ENCODE assay signal across 1 cellular context in the genomic region with DNA sequence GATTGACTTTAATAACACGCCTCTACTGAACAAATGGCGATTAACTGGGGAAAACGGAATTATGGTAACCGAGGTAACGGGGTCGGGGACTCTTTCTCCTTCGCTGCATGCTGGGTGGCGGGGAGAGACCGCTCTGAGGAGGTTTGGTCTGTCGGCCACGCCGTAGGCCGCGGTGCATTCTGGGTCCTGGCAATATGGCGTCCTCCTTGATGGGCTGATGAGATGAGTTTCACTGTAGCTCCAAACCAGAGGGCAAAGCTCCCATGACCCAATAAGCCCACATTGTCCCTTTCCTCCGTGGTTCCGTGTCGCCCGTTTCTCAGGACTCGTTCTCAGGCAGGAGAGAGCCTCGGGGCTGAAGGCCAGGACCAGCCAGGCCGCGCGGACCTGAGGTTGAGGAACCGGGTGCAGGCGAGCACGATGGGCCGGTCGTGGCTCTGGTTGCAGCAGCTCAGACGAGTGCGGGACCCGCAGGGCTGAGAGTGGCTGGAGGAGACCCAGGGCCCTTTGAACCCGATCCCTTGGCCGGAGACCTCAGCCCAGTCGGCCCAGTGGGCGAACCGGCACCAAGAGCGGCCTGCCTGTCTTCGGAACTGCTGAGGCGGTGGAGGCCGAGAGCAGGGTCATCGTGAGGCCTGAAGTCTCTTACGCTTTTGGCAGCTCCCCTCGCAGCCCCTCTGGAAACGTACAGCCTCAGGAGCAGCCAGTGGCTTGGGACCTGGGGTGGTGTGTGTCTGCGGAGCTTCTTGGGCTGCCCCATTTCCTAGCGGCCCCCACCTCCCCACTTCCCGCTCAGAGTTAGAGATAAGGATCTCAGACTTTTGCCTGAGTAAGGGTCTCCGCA.
TF ChIP-seq lines count a peak whose summit lies in the region.

A gene with protein sequence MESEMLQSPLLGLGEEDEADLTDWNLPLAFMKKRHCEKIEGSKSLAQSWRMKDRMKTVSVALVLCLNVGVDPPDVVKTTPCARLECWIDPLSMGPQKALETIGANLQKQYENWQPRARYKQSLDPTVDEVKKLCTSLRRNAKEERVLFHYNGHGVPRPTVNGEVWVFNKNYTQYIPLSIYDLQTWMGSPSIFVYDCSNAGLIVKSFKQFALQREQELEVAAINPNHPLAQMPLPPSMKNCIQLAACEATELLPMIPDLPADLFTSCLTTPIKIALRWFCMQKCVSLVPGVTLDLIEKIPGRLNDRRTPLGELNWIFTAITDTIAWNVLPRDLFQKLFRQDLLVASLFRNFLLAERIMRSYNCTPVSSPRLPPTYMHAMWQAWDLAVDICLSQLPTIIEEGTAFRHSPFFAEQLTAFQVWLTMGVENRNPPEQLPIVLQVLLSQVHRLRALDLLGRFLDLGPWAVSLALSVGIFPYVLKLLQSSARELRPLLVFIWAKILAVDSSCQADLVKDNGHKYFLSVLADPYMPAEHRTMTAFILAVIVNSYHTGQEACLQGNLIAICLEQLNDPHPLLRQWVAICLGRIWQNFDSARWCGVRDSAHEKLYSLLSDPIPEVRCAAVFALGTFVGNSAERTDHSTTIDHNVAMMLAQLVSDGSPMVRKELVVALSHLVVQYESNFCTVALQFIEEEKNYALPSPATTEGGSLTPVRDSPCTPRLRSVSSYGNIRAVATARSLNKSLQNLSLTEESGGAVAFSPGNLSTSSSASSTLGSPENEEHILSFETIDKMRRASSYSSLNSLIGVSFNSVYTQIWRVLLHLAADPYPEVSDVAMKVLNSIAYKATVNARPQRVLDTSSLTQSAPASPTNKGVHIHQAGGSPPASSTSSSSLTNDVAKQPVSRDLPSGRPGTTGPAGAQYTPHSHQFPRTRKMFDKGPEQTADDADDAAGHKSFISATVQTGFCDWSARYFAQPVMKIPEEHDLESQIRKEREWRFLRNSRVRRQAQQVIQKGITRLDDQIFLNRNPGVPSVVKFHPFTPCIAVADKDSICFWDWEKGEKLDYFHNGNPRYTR (N-terminal part only) (plus strand): TSS at position 184 of the 844 bp plus-strand sequence. CDS start 792 bp downstream, outside the sequence.

TF ChIP-seq in HepG2, 621 proteins besides CTCF, POLR2A, EP300 and RAD21 (continued from another document and continues in another):
- TF ChIP-seq, protein P1, sequence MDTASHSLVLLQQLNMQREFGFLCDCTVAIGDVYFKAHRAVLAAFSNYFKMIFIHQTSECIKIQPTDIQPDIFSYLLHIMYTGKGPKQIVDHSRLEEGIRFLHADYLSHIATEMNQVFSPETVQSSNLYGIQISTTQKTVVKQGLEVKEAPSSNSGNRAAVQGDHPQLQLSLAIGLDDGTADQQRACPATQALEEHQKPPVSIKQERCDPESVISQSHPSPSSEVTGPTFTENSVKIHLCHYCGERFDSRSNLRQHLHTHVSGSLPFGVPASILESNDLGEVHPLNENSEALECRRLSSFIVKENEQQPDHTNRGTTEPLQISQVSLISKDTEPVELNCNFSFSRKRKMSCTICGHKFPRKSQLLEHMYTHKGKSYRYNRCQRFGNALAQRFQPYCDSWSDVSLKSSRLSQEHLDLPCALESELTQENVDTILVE (CRISPR knock-in tag; IDR thresholded peaks at IDR 0.05) = peak; percentile 96
- TF ChIP-seq TCF7 (IDR thresholded peaks at IDR 0.05; ENCODE audit: low read depth) = no peak
- TF ChIP-seq ZNF644 (CRISPR knock-in tag; IDR thresholded peaks at IDR 0.05; ENCODE audit: low read depth) = peak; percentile 75; the same call in 1 of the 2 replicates
- peak; percentile 85 for TF ChIP-seq NCOA1 (CRISPR knock-in tag; IDR thresholded peaks at IDR 0.05)
- TF ChIP-seq ZNF224 (CRISPR knock-in tag; IDR thresholded peaks at IDR 0.05) = no peak; the same call in 1 of the 2 replicates
- TF ChIP-seq, protein P2, sequence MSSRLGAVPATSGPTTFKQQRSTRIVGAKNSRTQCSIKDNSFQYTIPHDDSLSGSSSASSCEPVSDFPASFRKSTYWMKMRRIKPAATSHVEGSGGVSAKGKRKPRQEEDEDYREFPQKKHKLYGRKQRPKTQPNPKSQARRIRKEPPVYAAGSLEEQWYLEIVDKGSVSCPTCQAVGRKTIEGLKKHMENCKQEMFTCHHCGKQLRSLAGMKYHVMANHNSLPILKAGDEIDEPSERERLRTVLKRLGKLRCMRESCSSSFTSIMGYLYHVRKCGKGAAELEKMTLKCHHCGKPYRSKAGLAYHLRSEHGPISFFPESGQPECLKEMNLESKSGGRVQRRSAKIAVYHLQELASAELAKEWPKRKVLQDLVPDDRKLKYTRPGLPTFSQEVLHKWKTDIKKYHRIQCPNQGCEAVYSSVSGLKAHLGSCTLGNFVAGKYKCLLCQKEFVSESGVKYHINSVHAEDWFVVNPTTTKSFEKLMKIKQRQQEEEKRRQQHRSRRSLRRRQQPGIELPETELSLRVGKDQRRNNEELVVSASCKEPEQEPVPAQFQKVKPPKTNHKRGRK (CRISPR knock-in tag; IDR thresholded peaks at IDR 0.05) = peak; percentile 35; the same call in 1 of the 2 replicates
- peak; percentile 94; the same call in 1 of the 2 replicates for TF ChIP-seq ZNF232 (CRISPR knock-in tag; IDR thresholded peaks at IDR 0.05; ENCODE audit: borderline replicate concordance)
- TF ChIP-seq FOXK2 (IDR thresholded peaks at IDR 0.05) = no peak
- peak; percentile 94; the same call in 1 of the 2 replicates for TF ChIP-seq YEATS4 (CRISPR knock-in tag; IDR thresholded peaks at IDR 0.05; ENCODE audit: borderline replicate concordance)
- TF ChIP-seq GLI4 (CRISPR knock-in tag; IDR thresholded peaks at IDR 0.05; ENCODE audit: borderline replicate concordance) = peak; percentile 98; the same call in 1 of the 2 replicates
- no peak for TF ChIP-seq NFE2L2 (IDR thresholded peaks at IDR 0.05; ENCODE audit: low read length)
- peak; percentile 92; the same call in 1 of the 2 replicates for TF ChIP-seq ZNF83 (CRISPR knock-in tag; IDR thresholded peaks at IDR 0.05; ENCODE audit: borderline replicate concordance)
- TF ChIP-seq, protein P3, sequence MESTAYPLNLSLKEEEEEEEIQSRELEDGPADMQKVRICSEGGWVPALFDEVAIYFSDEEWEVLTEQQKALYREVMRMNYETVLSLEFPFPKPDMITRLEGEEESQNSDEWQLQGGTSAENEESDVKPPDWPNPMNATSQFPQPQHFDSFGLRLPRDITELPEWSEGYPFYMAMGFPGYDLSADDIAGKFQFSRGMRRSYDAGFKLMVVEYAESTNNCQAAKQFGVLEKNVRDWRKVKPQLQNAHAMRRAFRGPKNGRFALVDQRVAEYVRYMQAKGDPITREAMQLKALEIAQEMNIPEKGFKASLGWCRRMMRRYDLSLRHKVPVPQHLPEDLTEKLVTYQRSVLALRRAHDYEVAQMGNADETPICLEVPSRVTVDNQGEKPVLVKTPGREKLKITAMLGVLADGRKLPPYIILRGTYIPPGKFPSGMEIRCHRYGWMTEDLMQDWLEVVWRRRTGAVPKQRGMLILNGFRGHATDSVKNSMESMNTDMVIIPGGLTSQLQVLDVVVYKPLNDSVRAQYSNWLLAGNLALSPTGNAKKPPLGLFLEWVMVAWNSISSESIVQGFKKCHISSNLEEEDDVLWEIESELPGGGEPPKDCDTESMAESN (CRISPR knock-in tag; conservative IDR thresholded peaks at IDR 0.05) = peak; percentile 90
- TF ChIP-seq, protein P4, sequence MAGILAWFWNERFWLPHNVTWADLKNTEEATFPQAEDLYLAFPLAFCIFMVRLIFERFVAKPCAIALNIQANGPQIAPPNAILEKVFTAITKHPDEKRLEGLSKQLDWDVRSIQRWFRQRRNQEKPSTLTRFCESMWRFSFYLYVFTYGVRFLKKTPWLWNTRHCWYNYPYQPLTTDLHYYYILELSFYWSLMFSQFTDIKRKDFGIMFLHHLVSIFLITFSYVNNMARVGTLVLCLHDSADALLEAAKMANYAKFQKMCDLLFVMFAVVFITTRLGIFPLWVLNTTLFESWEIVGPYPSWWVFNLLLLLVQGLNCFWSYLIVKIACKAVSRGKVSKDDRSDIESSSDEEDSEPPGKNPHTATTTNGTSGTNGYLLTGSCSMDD (CRISPR knock-in tag; IDR thresholded peaks at IDR 0.05) = no peak
- no peak; the same call in 1 of the 2 replicates for TF ChIP-seq CENPT (CRISPR knock-in tag; IDR thresholded peaks at IDR 0.05; ENCODE audit: low read depth)
- TF ChIP-seq POLR2AphosphoS5 (IDR thresholded peaks at IDR 0.05; ENCODE audit: low read depth, low read length) = peak; percentile 87
- TF ChIP-seq SATB2 (CRISPR knock-in tag; IDR thresholded peaks at IDR 0.05) = peak; percentile 63; the same call in 1 of the 2 replicates
- TF ChIP-seq SMAD9 (CRISPR knock-in tag; IDR thresholded peaks at IDR 0.05) = 0 out of 2 replicates have a peak, but pooled peaks have one; percentile 2
- peak; percentile 94 for TF ChIP-seq MED8 (CRISPR knock-in tag; IDR thresholded peaks at IDR 0.05; ENCODE audit: insufficient replicate concordance)
- peak; percentile 61 for TF ChIP-seq ETV5 (CRISPR knock-in tag; IDR thresholded peaks at IDR 0.05; ENCODE audit: borderline replicate concordance)
- TF ChIP-seq ZFP37 (CRISPR knock-in tag; IDR thresholded peaks at IDR 0.05; ENCODE audit: borderline replicate concordance) = peak; percentile 80; the same call in 1 of the 2 replicates
- TF ChIP-seq ZNF562 (CRISPR knock-in tag; IDR thresholded peaks at IDR 0.05; ENCODE audit: borderline replicate concordance) = no peak
- TF ChIP-seq TGIF2 (CRISPR knock-in tag; IDR thresholded peaks at IDR 0.05) = peak; percentile 72; the same call in 1 of the 2 replicates
- TF ChIP-seq XRCC5 (optimal IDR thresholded peaks at IDR 0.05; ENCODE audit: low read length) = peak; percentile 94
- TF ChIP-seq TBP (CRISPR knock-in tag; IDR thresholded peaks at IDR 0.05) = 0 out of 2 replicates have a peak, but pooled peaks have one; percentile 81
- TF ChIP-seq ZNF225 (CRISPR knock-in tag; IDR thresholded peaks at IDR 0.05) = peak; percentile 99
- TF ChIP-seq FOXJ3 (CRISPR knock-in tag; IDR thresholded peaks at IDR 0.05; ENCODE audit: borderline replicate concordance) = peak; percentile 71
- TF ChIP-seq ZNF724P (CRISPR knock-in tag; IDR thresholded peaks at IDR 0.05; ENCODE audit: borderline replicate concordance) = peak; percentile 87
- TF ChIP-seq, protein P5, sequence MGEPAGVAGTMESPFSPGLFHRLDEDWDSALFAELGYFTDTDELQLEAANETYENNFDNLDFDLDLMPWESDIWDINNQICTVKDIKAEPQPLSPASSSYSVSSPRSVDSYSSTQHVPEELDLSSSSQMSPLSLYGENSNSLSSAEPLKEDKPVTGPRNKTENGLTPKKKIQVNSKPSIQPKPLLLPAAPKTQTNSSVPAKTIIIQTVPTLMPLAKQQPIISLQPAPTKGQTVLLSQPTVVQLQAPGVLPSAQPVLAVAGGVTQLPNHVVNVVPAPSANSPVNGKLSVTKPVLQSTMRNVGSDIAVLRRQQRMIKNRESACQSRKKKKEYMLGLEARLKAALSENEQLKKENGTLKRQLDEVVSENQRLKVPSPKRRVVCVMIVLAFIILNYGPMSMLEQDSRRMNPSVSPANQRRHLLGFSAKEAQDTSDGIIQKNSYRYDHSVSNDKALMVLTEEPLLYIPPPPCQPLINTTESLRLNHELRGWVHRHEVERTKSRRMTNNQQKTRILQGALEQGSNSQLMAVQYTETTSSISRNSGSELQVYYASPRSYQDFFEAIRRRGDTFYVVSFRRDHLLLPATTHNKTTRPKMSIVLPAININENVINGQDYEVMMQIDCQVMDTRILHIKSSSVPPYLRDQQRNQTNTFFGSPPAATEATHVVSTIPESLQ (CRISPR knock-in tag; conservative IDR thresholded peaks at IDR 0.05) = peak; percentile 72; the same call in 1 of the 2 replicates
- TF ChIP-seq AHR (CRISPR knock-in tag; IDR thresholded peaks at IDR 0.05) = peak; percentile 92
- TF ChIP-seq, protein P6, sequence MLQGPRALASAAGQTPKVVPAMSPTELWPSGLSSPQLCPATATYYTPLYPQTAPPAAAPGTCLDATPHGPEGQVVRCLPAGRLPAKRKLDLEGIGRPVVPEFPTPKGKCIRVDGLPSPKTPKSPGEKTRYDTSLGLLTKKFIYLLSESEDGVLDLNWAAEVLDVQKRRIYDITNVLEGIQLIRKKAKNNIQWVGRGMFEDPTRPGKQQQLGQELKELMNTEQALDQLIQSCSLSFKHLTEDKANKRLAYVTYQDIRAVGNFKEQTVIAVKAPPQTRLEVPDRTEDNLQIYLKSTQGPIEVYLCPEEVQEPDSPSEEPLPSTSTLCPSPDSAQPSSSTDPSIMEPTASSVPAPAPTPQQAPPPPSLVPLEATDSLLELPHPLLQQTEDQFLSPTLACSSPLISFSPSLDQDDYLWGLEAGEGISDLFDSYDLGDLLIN (CRISPR knock-in tag; IDR thresholded peaks at IDR 0.05; ENCODE audit: borderline replicate concordance) = 0 out of 2 replicates have a peak, but pooled peaks have one; percentile 56
- peak; percentile 82 for TF ChIP-seq HCFC1 (IDR thresholded peaks at IDR 0.05; ENCODE audit: low read depth, low read length)
- TF ChIP-seq GATAD2A (CRISPR knock-in tag; IDR thresholded peaks at IDR 0.05) = peak; percentile 91
- TF ChIP-seq ZNF614 (CRISPR knock-in tag; IDR thresholded peaks at IDR 0.05; ENCODE audit: borderline replicate concordance) = peak; percentile 87
- no peak for TF ChIP-seq NONO (IDR thresholded peaks at IDR 0.05)
- peak; percentile 74 for TF ChIP-seq NONO (CRISPR knock-in tag; conservative IDR thresholded peaks at IDR 0.05)
- TF ChIP-seq, protein P7, sequence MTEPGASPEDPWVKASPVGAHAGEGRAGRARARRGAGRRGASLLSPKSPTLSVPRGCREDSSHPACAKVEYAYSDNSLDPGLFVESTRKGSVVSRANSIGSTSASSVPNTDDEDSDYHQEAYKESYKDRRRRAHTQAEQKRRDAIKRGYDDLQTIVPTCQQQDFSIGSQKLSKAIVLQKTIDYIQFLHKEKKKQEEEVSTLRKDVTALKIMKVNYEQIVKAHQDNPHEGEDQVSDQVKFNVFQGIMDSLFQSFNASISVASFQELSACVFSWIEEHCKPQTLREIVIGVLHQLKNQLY (CRISPR knock-in tag; IDR thresholded peaks at IDR 0.05) = peak; percentile 31; the same call in 1 of the 2 replicates
- TF ChIP-seq ZKSCAN8 (CRISPR knock-in tag; IDR thresholded peaks at IDR 0.05; ENCODE audit: borderline replicate concordance) = peak; percentile 78
- TF ChIP-seq ZNF234 (CRISPR knock-in tag; conservative IDR thresholded peaks at IDR 0.05) = 0 out of 2 replicates have a peak, but pooled peaks have one; percentile 66
- TF ChIP-seq NPAS2 (CRISPR knock-in tag; IDR thresholded peaks at IDR 0.05; ENCODE audit: borderline replicate concordance) = no peak
- peak; percentile 87; the same call in 1 of the 2 replicates for TF ChIP-seq ZNF510 (CRISPR knock-in tag; IDR thresholded peaks at IDR 0.05; ENCODE audit: low read depth)
- TF ChIP-seq, protein P8, sequence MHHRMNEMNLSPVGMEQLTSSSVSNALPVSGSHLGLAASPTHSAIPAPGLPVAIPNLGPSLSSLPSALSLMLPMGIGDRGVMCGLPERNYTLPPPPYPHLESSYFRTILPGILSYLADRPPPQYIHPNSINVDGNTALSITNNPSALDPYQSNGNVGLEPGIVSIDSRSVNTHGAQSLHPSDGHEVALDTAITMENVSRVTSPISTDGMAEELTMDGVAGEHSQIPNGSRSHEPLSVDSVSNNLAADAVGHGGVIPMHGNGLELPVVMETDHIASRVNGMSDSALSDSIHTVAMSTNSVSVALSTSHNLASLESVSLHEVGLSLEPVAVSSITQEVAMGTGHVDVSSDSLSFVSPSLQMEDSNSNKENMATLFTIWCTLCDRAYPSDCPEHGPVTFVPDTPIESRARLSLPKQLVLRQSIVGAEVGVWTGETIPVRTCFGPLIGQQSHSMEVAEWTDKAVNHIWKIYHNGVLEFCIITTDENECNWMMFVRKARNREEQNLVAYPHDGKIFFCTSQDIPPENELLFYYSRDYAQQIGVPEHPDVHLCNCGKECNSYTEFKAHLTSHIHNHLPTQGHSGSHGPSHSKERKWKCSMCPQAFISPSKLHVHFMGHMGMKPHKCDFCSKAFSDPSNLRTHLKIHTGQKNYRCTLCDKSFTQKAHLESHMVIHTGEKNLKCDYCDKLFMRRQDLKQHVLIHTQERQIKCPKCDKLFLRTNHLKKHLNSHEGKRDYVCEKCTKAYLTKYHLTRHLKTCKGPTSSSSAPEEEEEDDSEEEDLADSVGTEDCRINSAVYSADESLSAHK (CRISPR knock-in tag; IDR thresholded peaks at IDR 0.05; ENCODE audit: borderline replicate concordance) = no peak
